35 cellular contexts compared by ENCODE assay signal in the genomic region with DNA sequence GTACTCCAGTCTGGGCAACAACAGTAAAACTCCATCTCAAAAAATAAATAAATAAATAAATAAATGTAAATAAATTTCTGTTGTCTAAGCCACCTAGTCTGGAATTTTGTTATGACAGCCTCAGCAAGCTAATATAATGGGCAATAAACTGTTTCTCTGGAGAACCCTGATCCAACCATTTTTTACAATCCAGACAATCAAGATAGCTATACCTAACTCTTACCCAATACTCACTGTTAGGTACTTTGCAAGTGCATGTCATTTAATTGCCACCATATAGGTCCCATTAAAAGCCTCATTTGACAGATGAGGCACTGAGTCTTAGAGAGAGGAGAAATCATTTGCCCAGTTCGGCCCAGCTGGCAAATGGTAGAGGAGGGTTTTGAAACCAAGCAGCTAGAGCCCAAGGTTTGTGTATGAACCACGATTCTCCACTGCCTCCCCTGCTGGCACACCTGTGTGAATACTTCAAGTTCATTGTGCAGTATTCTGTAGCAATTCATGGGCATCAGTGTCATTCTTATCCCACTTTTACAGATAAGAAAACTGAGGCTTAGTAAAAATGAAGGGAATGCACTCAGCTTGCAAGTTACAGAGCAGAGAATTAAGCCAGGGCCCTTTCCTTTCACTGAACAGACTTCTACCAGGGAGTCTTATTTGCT.
DNase-seq lines count a peak whose midpoint lies in the region; ATAC-seq and TF ChIP-seq lines count a peak whose summit lies in the region.
"Had no signal": no experiment of that assay in that cellular context is flagged by ENCODE, and none has a peak within 500 bp of the region (broad histone marks: within the 10 kb centered on the region; RNA-seq: fewer than 3 reads in every experiment).

No MANE protein-coding gene starts in this region.

- H2AFZ ChIP-seq in mammary epithelial cell (ENCODE audit: low read depth, low read length) (no peak overlapping the region), Loucy (ENCODE audit: low read length) (no peak overlapping the region)

- H3K4me2 ChIP-seq in mammary epithelial cell (ENCODE audit: insufficient read depth, low read depth, low read length): no peak overlapping the region
- no peak overlapping the region for H3K4me2 ChIP-seq in Loucy (ENCODE audit: low read depth, low read length, poor library complexity, severe bottlenecking)

- H3K9ac ChIP-seq in mammary epithelial cell (ENCODE audit: insufficient read depth, low read length) (no peak overlapping the region), Loucy (ENCODE audit: low read depth, low read length, poor library complexity, severe bottlenecking) (no peak overlapping the region)

- POLR2A ChIA-PET in MCF 10A (lab: Yijun Ruan, JAX): no interaction called here

- BruUV-seq in MCF 10A (replicated peaks; lab: Mats Ljungman, UMichigan) (no TSS peak), mammary epithelial cell (replicated peaks; lab: Mats Ljungman, UMichigan) (no TSS peak)

- H3K27me3 ChIP-seq in mammary epithelial cell (ENCODE audit: insufficient read depth, low read length): no peaks in the 10 kb centered on the region
- H3K27me3 ChIP-seq in Loucy (ENCODE audit: insufficient read depth, low read length, poor library complexity, severe bottlenecking): no peaks in the 10 kb centered on the region
- H3K27me3 ChIP-seq: esophagus muscularis mucosa, right lobe of liver, uterus had no signal

- H3K27me3 Mint-ChIP-seq in MCF 10A (ENCODE audit: insufficient read depth, unreplicated experiment): no peaks in the 10 kb centered on the region
- H3K27me3 Mint-ChIP-seq in activated CD4-positive, alpha-beta T cell treated with anti-CD3 and anti-CD28 coated beads, Interleukin-2, amount 10 ng/mL, durations not matched to agents 24 days and 14 days: peaks cover 4% of the 10 kb centered on the region
- H3K27me3 Mint-ChIP-seq: progenitor cell of endocrine pancreas; stimulated activated naive CD8-positive, alpha-beta T cell treated with anti-CD3 and anti-CD28 coated beads, Interleukin-15, Interleukin-2, amounts not matched to agents 100 ng/mL and 50 ng/mL, for 24 hours had no signal

- dilution Hi-C loops in mammary epithelial cell (cut with HindIII; ENCODE audit: low sequenced_read_pairs): no loop called here

- CTCF ChIA-PET in MCF 10A (lab: Yijun Ruan, JAX): interaction anchor here (0.7 to 1.1 kb wide), 2 partner anchors 24 to 1024 kb away, joined by 3 to 5 read pairs; no protein-coding TSS in a partner anchor
- CTCF ChIA-PET in mammary epithelial cell (lab: Charles Lee; ENCODE audit: low non-redundant PET): no interaction called here

- H3K36me3 ChIP-seq in mammary epithelial cell (ENCODE audit: insufficient read depth, low read length) (no peaks in the 10 kb centered on the region), Loucy (ENCODE audit: insufficient read depth, low read length) (no peaks in the 10 kb centered on the region)
- H3K36me3 ChIP-seq: esophagus muscularis mucosa, lower lobe of right lung, right lobe of liver, thoracic aorta, uterus had no signal

- H3K36me3 Mint-ChIP-seq in MCF 10A (ENCODE audit: insufficient read depth, unreplicated experiment): no peaks in the 10 kb centered on the region
- no peaks in the 10 kb centered on the region for H3K36me3 Mint-ChIP-seq in activated CD4-positive, alpha-beta T cell treated with anti-CD3 and anti-CD28 coated beads, Interleukin-2, amount 10 ng/mL, durations not matched to agents 24 days and 14 days (ENCODE audit: low read depth)
- no peaks in the 10 kb centered on the region for H3K36me3 Mint-ChIP-seq in activated naive CD4-positive, alpha-beta T cell treated with anti-CD3 and anti-CD28 coated beads, Interleukin-2, amount 50 U/mL, for 72 hours
- H3K36me3 Mint-ChIP-seq: activated CD4-positive, alpha-beta memory T cell treated with anti-CD3 and anti-CD28 coated beads for 36 hours; CD4-positive, CD25-positive, alpha-beta regulatory T cell; naive thymus-derived CD8-positive, alpha-beta T cell had no signal

- H3K27ac ChIP-seq in mammary epithelial cell (ENCODE audit: insufficient read depth, low read depth, low read length): no peak overlapping the region
- H3K27ac ChIP-seq: esophagus muscularis mucosa, lower lobe of right lung, right lobe of liver, thoracic aorta, uterus had no signal

- TF ChIP-seq CTCF in MCF 10A (IDR thresholded peaks at IDR 0.05; ENCODE audit: unreplicated experiment): no peak
- TF ChIP-seq CTCF in mammary epithelial cell (conservative IDR thresholded peaks at IDR 0.05 in 1 of 2, IDR thresholded peaks at IDR 0.05 in 1 of 2; ENCODE audit: extremely low read depth in 1 of 2, insufficient read depth in 1 of 2, low read depth in 1 of 2, low read length in 2 of 2): peak in 1 of 2 donors; percentile 15
- TF ChIP-seq CTCF in Loucy (conservative IDR thresholded peaks at IDR 0.05; ENCODE audit: low read length): peak; percentile 34

- no peaks in the 10 kb centered on the region for H3K9me3 Mint-ChIP-seq in MCF 10A (ENCODE audit: unreplicated experiment)
- H3K9me3 Mint-ChIP-seq in activated CD4-positive, alpha-beta T cell treated with anti-CD3 and anti-CD28 coated beads, Interleukin-2, amount 10 ng/mL, durations not matched to agents 24 days and 14 days: no peaks in the 10 kb centered on the region
- H3K9me3 Mint-ChIP-seq in activated naive CD4-positive, alpha-beta T cell treated with anti-CD3 and anti-CD28 coated beads, Interleukin-2, amount 50 U/mL, for 72 hours: no peaks in the 10 kb centered on the region
- H3K9me3 Mint-ChIP-seq: activated CD4-positive, alpha-beta memory T cell treated with anti-CD3 and anti-CD28 coated beads for 36 hours; activated T-helper 1 cell treated with anti-CD3 and anti-CD28 coated beads, Interleukin-12 subunit alpha, Interleukin-12 subunit beta, Interleukin-2, Interleukin-4 antibody, amounts not matched to agents 30 ng/mL and 10 ng/mL and 1 ng/mL, durations not matched to agents 14 hours and 24 hours and 36 hours; endodermal cell; H9; IgD-negative memory B cell; naive thymus-derived CD8-positive, alpha-beta T cell; stimulated activated naive CD8-positive, alpha-beta T cell treated with anti-CD3 and anti-CD28 coated beads, Interleukin-15, Interleukin-2, amounts not matched to agents 100 ng/mL and 50 ng/mL, for 24 hours had no signal

- intact Hi-C loops in MCF 10A (cut with micrococcal nuclease): no loop called here
- intact Hi-C loops in mammary epithelial cell (cut with micrococcal nuclease): no loop called here
- intact Hi-C loops in activated CD4-positive, alpha-beta T cell treated with anti-CD3 and anti-CD28 coated beads, Interleukin-2, amount 10 ng/mL, durations not matched to agents 24 days and 14 days (cut with micrococcal nuclease): no loop called here

- H3F3A ChIP-seq in Loucy (ENCODE audit: low read depth): no peaks in the 10 kb centered on the region

- no peaks in the 10 kb centered on the region for H3K4me1 ChIP-seq in mammary epithelial cell (ENCODE audit: insufficient read depth, low read length)
- no peaks in the 10 kb centered on the region for H3K4me1 ChIP-seq in Loucy (ENCODE audit: insufficient read depth, low read length, poor library complexity, severe bottlenecking)
- H3K4me1 ChIP-seq: lower lobe of right lung, right lobe of liver, uterus had no signal

- 100% methylated on average over 2 of the region's 2 CpGs for WGBS in mammary epithelial cell (ENCODE audit: low coverage, missing lambda C conversion rate)

- H3K27ac Mint-ChIP-seq in MCF 10A (ENCODE audit: low read depth, unreplicated experiment): no peak overlapping the region
- H3K27ac Mint-ChIP-seq in activated CD4-positive, alpha-beta T cell treated with anti-CD3 and anti-CD28 coated beads, Interleukin-2, amount 10 ng/mL, durations not matched to agents 24 days and 14 days: no peak overlapping the region
- H3K27ac Mint-ChIP-seq in activated naive CD4-positive, alpha-beta T cell treated with anti-CD3 and anti-CD28 coated beads, Interleukin-2, amount 50 U/mL, for 72 hours: no peak overlapping the region
- H3K27ac Mint-ChIP-seq: activated CD4-positive, alpha-beta memory T cell treated with anti-CD3 and anti-CD28 coated beads for 36 hours; activated T-helper 1 cell treated with anti-CD3 and anti-CD28 coated beads, Interleukin-12 subunit alpha, Interleukin-12 subunit beta, Interleukin-2, Interleukin-4 antibody, amounts not matched to agents 30 ng/mL and 10 ng/mL and 1 ng/mL, durations not matched to agents 14 hours and 24 hours and 36 hours; CD4-positive, CD25-positive, alpha-beta regulatory T cell; endodermal cell; H9; IgD-negative memory B cell; naive thymus-derived CD8-positive, alpha-beta T cell; progenitor cell of endocrine pancreas; stimulated activated naive CD8-positive, alpha-beta T cell treated with anti-CD3 and anti-CD28 coated beads, Interleukin-15, Interleukin-2, amounts not matched to agents 100 ng/mL and 50 ng/mL, for 24 hours; T-helper 17 cell had no signal

- ATAC-seq in HG02885 (IDR thresholded peaks at IDR 0.05; ENCODE audit: poor library complexity, unreplicated experiment): no peak
- no peak for ATAC-seq in activated naive CD4-positive, alpha-beta T cell treated with anti-CD3 and anti-CD28 coated beads, Interleukin-2, amount 50 U/mL, for 72 hours
- no peak for ATAC-seq in GM21367 (IDR thresholded peaks at IDR 0.05; ENCODE audit: unreplicated experiment)
- ATAC-seq: lower lobe of right lung; naive thymus-derived CD8-positive, alpha-beta T cell; right lobe of liver; SK-N-SH treated with all-trans-retinoic acid at 6 μM for 48 hours; T-helper 17 cell had no signal

- H3K4me3 ChIP-seq in mammary epithelial cell (replicated peaks in 1 of 3; ENCODE audit: insufficient read depth in 1 of 3, low read depth in 2 of 3, low read length in 3 of 3) (no peak overlapping the region), Loucy (ENCODE audit: low read length, poor library complexity, severe bottlenecking) (no peak overlapping the region)
- H3K4me3 ChIP-seq: esophagus muscularis mucosa, lower lobe of right lung, right lobe of liver, thoracic aorta, uterus had no signal

- H3K9me3 ChIP-seq in mammary epithelial cell (replicated peaks; ENCODE audit: insufficient read depth, low read length): no peaks in the 10 kb centered on the region
- H3K9me3 ChIP-seq in Loucy (ENCODE audit: insufficient read depth, low read depth, low read length): no peaks in the 10 kb centered on the region
- H3K9me3 ChIP-seq: esophagus muscularis mucosa, lower lobe of right lung, right lobe of liver, thoracic aorta, uterus had no signal

- H3K9me2 ChIP-seq in Loucy (replicated peaks; ENCODE audit: low read depth, low read length): no peaks in the 10 kb centered on the region

- in situ Hi-C loops in mammary epithelial cell (cut with MboI; ENCODE audit: low sequenced_read_pairs in 2 of 2): no loop called here

- H4K20me1 ChIP-seq in mammary epithelial cell (ENCODE audit: insufficient read depth, low read length) (no peaks in the 10 kb centered on the region), Loucy (ENCODE audit: insufficient read depth, low read length, poor library complexity, severe bottlenecking) (no peaks in the 10 kb centered on the region)

- H3K79me2 ChIP-seq in mammary epithelial cell (ENCODE audit: insufficient read depth, low read length) (no peaks in the 10 kb centered on the region), Loucy (ENCODE audit: insufficient read depth, low read length) (no peaks in the 10 kb centered on the region)

- DNase-seq in MCF 10A (ENCODE audit: unreplicated experiment) (peak; percentile 20), mammary epithelial cell (no peak), RPMI8226 (peak; percentile 35)
- DNase-seq in activated CD4-positive, alpha-beta T cell treated with anti-CD3 and anti-CD28 coated beads, Interleukin-2, amount 10 ng/mL, durations not matched to agents 24 days and 14 days: no peak
- no peak for DNase-seq in activated naive CD4-positive, alpha-beta T cell treated with anti-CD3 and anti-CD28 coated beads, Interleukin-2, amount 50 U/mL, for 72 hours (ENCODE audit: low spot score in 2 of 2)
- DNase-seq: activated CD4-positive, alpha-beta memory T cell treated with anti-CD3 and anti-CD28 coated beads for 36 hours; activated CD4-positive, CD25-positive, alpha-beta regulatory T cell treated with anti-CD3 and anti-CD28 coated beads, Interleukin-2, amount 50 U/mL, for 72 hours; activated naive CD4-positive, alpha-beta T cell treated with Interleukin-2 at 50 U/mL for 16 hours; AML-193; Calu3; CD4-positive, CD25-positive, alpha-beta regulatory T cell; central memory CD4-positive, alpha-beta T cell; endodermal cell; foreskin fibroblast; H9; head of caudate nucleus; lower lobe of right lung; naive thymus-derived CD8-positive, alpha-beta T cell; NCI-H2081; NCI-H748 treated with DMSO at 0.1 percent for 48 hours; right lobe of liver; Right ventricle myocardium superior; stimulated activated CD8-positive, alpha-beta memory T cell treated with anti-CD3 and anti-CD28 coated beads, Interleukin-4, amount 100 ng/mL, for 48 hours; T-helper 17 cell; uterus had no signal

- no peak overlapping the region for H3K4me3 Mint-ChIP-seq in MCF 10A (ENCODE audit: unreplicated experiment)
- no peak overlapping the region for H3K4me3 Mint-ChIP-seq in activated CD4-positive, alpha-beta T cell treated with anti-CD3 and anti-CD28 coated beads, Interleukin-2, amount 10 ng/mL, durations not matched to agents 24 days and 14 days
- H3K4me3 Mint-ChIP-seq: activated CD4-positive, alpha-beta memory T cell treated with anti-CD3 and anti-CD28 coated beads for 36 hours; activated T-helper 1 cell treated with anti-CD3 and anti-CD28 coated beads, Interleukin-12 subunit alpha, Interleukin-12 subunit beta, Interleukin-2, Interleukin-4 antibody, amounts not matched to agents 30 ng/mL and 10 ng/mL and 1 ng/mL, durations not matched to agents 14 hours and 24 hours and 36 hours; CD4-positive, CD25-positive, alpha-beta regulatory T cell; endodermal cell; H9; IgD-negative memory B cell; naive thymus-derived CD8-positive, alpha-beta T cell; stimulated activated naive CD8-positive, alpha-beta T cell treated with anti-CD3 and anti-CD28 coated beads, Interleukin-15, Interleukin-2, amounts not matched to agents 100 ng/mL and 50 ng/mL, for 24 hours; T-helper 17 cell had no signal

- no peaks in the 10 kb centered on the region for H3K4me1 Mint-ChIP-seq in MCF 10A (ENCODE audit: insufficient read depth, unreplicated experiment)
- H3K4me1 Mint-ChIP-seq in activated CD4-positive, alpha-beta T cell treated with anti-CD3 and anti-CD28 coated beads, Interleukin-2, amount 10 ng/mL, durations not matched to agents 24 days and 14 days: no peaks in the 10 kb centered on the region
- H3K4me1 Mint-ChIP-seq: CD4-positive, CD25-positive, alpha-beta regulatory T cell; naive thymus-derived CD8-positive, alpha-beta T cell; T-helper 17 cell had no signal

Comparison
In these comparisons a context has a peak if more than half of its experiments do, and no peak if none do; other contexts are left out.
1. DNase-seq: peak in MCF 10A (single experiment) and RPMI8226 (single experiment); none in mammary epithelial cell (single experiment), activated CD4-positive, alpha-beta T cell treated with anti-CD3 and anti-CD28 coated beads, Interleukin-2, amount 10 ng/mL, durations not matched to agents 24 days and 14 days (single experiment) and activated naive CD4-positive, alpha-beta T cell treated with anti-CD3 and anti-CD28 coated beads, Interleukin-2, amount 50 U/mL, for 72 hours (0 of 2).